17 cellular contexts compared by ENCODE assay signal in the genomic region with DNA sequence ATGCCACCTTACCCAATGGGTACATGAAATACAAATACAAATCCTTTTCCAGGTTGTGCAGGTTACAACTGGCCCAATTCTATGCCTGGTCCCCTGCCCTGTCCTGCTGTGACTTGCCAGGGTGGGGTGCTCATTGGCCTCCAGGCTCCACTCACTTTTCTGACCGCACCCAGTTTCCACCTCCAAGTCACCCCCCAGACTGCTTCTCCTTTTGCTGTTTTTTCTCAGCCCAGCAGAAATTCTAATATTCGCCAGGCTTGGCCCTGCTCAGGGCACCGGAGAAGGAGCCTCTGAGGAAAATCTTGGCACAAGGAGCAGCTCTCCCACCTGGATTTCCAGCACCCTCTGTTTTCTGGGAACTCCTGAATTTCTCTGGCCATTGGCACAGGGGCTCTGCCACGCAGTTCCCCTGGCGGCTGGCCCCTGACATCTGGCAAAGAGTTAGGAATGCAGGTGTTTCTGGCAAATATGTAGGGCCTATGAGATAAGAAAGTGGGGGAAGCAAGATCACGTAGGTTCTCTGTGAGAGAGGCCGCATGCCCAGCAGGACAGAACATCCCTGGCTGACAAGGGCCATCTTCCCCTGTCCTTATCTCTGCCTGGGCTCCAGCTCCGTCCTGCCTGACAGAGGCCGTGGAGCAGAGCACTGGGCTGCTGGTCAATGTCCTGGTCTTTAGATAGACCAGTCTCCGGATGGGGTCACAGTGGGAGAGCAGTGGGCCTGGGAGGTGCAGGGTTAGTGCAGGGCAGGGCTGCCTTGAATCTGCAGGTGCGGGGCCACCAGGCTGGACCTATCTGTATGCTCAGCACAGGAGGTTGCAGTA. TPM values are rescaled to one million over a fixed set of nuclear protein-coding genes. Genes with fewer than 3 reads are reported as not detected.
DNase-seq lines count a peak whose midpoint lies in the region; ATAC-seq and TF ChIP-seq lines count a peak whose summit lies in the region.
"Had no signal": no experiment of that assay in that cellular context is flagged by ENCODE, and none has a peak within 500 bp of the region (broad histone marks: within the 10 kb centered on the region; RNA-seq: fewer than 3 reads in every experiment).

No MANE protein-coding gene starts in this region.

- no peak for TF ChIP-seq EP300 in sigmoid colon (IDR thresholded peaks at IDR 0.05)

- POLR2A ChIA-PET in MCF 10A (lab: Yijun Ruan, JAX): interaction anchor here (0.7 to 4.0 kb wide), 13 partner anchors 10 to 219 kb away, joined by 3 to 30 read pairs (median 5); a partner anchor contains a TSS

- H3K79me2 ChIP-seq in Karpas-422 (ENCODE audit: low read length): no peaks in the 10 kb centered on the region

- peak; percentile 49 for ATAC-seq in foreskin keratinocyte
- ATAC-seq: GM12878 had no signal

- no peaks in the 10 kb centered on the region for H3K36me3 Mint-ChIP-seq in MCF 10A (ENCODE audit: insufficient read depth, unreplicated experiment)

- TF ChIP-seq POLR2A in spleen (IDR thresholded peaks at IDR 0.05) (no peak), sigmoid colon (IDR thresholded peaks at IDR 0.05) (no peak), thyroid gland (IDR thresholded peaks at IDR 0.05) (no peak)

- H2AFZ ChIP-seq in Karpas-422 (ENCODE audit: low read length): no peak overlapping the region

- peak overlapping the region; percentile 66 for H3K27ac Mint-ChIP-seq in MCF 10A (ENCODE audit: low read depth, unreplicated experiment)
- H3K27ac Mint-ChIP-seq: CD4-positive, alpha-beta T cell; H9 had no signal

- WGBS in spleen, 5 donors: 85 to 97% (median 92%) methylated on average over 10 to 11 of the region's 11 CpGs
- 91 to 95% methylated on average over 11 of the region's 11 CpGs for WGBS in sigmoid colon, 2 donors
- WGBS in thyroid gland, 2 donors: 92 to 96% methylated on average over 8 to 11 of the region's 11 CpGs

- intact Hi-C loops in MCF 10A (cut with micrococcal nuclease) (no loop called here), spleen (cut with DNase I; ENCODE audit: low total_unique reads) (no loop called here), sigmoid colon (cut with DNase I) (no loop called here), thyroid gland (cut with DNase I) (no loop called here)

- H3K4me3 Mint-ChIP-seq in MCF 10A (ENCODE audit: unreplicated experiment): no peak overlapping the region
- H3K4me3 Mint-ChIP-seq: CD4-positive, alpha-beta T cell; H9 had no signal

- no peaks in the 10 kb centered on the region for H4K20me1 ChIP-seq in Karpas-422 (ENCODE audit: insufficient read depth, low read depth, low read length)

- no peaks in the 10 kb centered on the region for H3K9me2 ChIP-seq in Karpas-422 (replicated peaks; ENCODE audit: insufficient read depth, low read length)

- no peaks in the 10 kb centered on the region for H3K27me3 Mint-ChIP-seq in MCF 10A (ENCODE audit: insufficient read depth, unreplicated experiment)

- CTCF ChIA-PET in MCF 10A (lab: Yijun Ruan, JAX): interaction anchor here (0.9 to 2.1 kb wide), 4 partner anchors 18 to 61 kb away, joined by 3 to 12 read pairs (median 6); no protein-coding TSS in a partner anchor

- DNase-seq in Karpas-422 (peak; percentile 19), MCF 10A (ENCODE audit: unreplicated experiment) (peak; percentile 79), foreskin keratinocyte (peak in 1 of 2 donors; percentile 72), spleen (peak; percentile 70), sigmoid colon (no peak), SKM-1 treated with dmso at 0.1 percent for 144 hours (lab: John Stamatoyannopoulos, UW; ENCODE audit: unreplicated experiment) (no peak), thyroid gland (no peak), dermis blood vessel endothelial cell (no peak)
- DNase-seq: ACHN; Calu3; CD4-positive, alpha-beta T cell; H9; NCI-H1417 treated with DMSO at 0.1 percent for 48 hours; NCI-H2029; NCI-H510A; Peyer's patch had no signal

- TF ChIP-seq CTCF in MCF 10A (IDR thresholded peaks at IDR 0.05; ENCODE audit: unreplicated experiment) (no peak), foreskin keratinocyte (conservative IDR thresholded peaks at IDR 0.05) (no peak), spleen (IDR thresholded peaks at IDR 0.05 in 8 of 11, conservative IDR thresholded peaks at IDR 0.05 in 3 of 11) (no peak), sigmoid colon (IDR thresholded peaks at IDR 0.05) (no peak), thyroid gland (IDR thresholded peaks at IDR 0.05) (no peak)

- H3K27ac ChIP-seq in Karpas-422 (ENCODE audit: low read length) (no peak overlapping the region), foreskin keratinocyte (no peak overlapping the region), spleen (no peak overlapping the region), sigmoid colon (no peak overlapping the region), thyroid gland (no peak overlapping the region)
- H3K27ac ChIP-seq: Peyer's patch had no signal

- no peaks in the 10 kb centered on the region for H3K9me3 Mint-ChIP-seq in MCF 10A (ENCODE audit: unreplicated experiment)
- H3K9me3 Mint-ChIP-seq: CD4-positive, alpha-beta T cell; H9 had no signal

- H3K9ac ChIP-seq in Karpas-422 (ENCODE audit: low read length): no peak overlapping the region

- H3K4me2 ChIP-seq in Karpas-422 (ENCODE audit: low read depth, low read length, poor library complexity, severe bottlenecking): no peak overlapping the region

- H3K4me3 ChIP-seq in Karpas-422 (ENCODE audit: low read length) (no peak overlapping the region), spleen (no peak overlapping the region), sigmoid colon (no peak overlapping the region), thyroid gland (replicated peaks in 1 of 3) (no peak overlapping the region)
- H3K4me3 ChIP-seq: GM12878, Peyer's patch had no signal

- no peaks in the 10 kb centered on the region for H3K9me3 ChIP-seq in Karpas-422 (ENCODE audit: low read length)
- no peaks in the 10 kb centered on the region for H3K9me3 ChIP-seq in spleen
- no peaks in the 10 kb centered on the region for H3K9me3 ChIP-seq in sigmoid colon
- no peaks in the 10 kb centered on the region for H3K9me3 ChIP-seq in thyroid gland

- H3K4me1 ChIP-seq in Karpas-422 (ENCODE audit: low read length) (peaks cover 5% of the 10 kb centered on the region), foreskin keratinocyte (peaks cover 26% of the 10 kb centered on the region), spleen (peaks cover 4 to 29% (median 18%) of the 10 kb centered on the region in 6 donors), sigmoid colon (peaks cover 0 to 21% (median 20%) of the 10 kb centered on the region in 4 donors), thyroid gland (peaks cover 1 to 23% of the 10 kb centered on the region in 2 donors)

- peaks cover 48% of the 10 kb centered on the region for H3K4me1 Mint-ChIP-seq in MCF 10A (ENCODE audit: insufficient read depth, unreplicated experiment)

- BruUV-seq in MCF 10A (replicated peaks; lab: Mats Ljungman, UMichigan): no TSS peak

- H3K36me3 ChIP-seq in Karpas-422 (ENCODE audit: insufficient read depth, low read length) (no peaks in the 10 kb centered on the region), spleen (no peaks in the 10 kb centered on the region), sigmoid colon (no peaks in the 10 kb centered on the region), thyroid gland (no peaks in the 10 kb centered on the region)
- H3K36me3 ChIP-seq: Peyer's patch had no signal

- H3K27me3 ChIP-seq in Karpas-422 (ENCODE audit: low read length): no peaks in the 10 kb centered on the region
- H3K27me3 ChIP-seq in foreskin keratinocyte: no peaks in the 10 kb centered on the region
- no peaks in the 10 kb centered on the region for H3K27me3 ChIP-seq in spleen (replicated peaks in 1 of 7)
- no peaks in the 10 kb centered on the region for H3K27me3 ChIP-seq in sigmoid colon
- H3K27me3 ChIP-seq in thyroid gland: no peaks in the 10 kb centered on the region
- H3K27me3 ChIP-seq: Peyer's patch had no signal

RNA-seq across cellular contexts. Expression of a gene that starts 2.9 kb away (rescaled TPM):
- total RNA-seq in Karpas-422 (2014; rRNA removed; shearing (Covaris generic); ENCODE audit: low replicate concordance): not detected in 2 replicates
- 28.9 and 37.6 TPM in 2 replicates for total RNA-seq in MCF 10A (2022)
- 1.1 and 1.5 TPM in 2 replicates for total RNA-seq in foreskin keratinocyte
- 0.97 and 1.1 TPM in 2 replicates for polyA plus RNA-seq in foreskin keratinocyte
- total RNA-seq in spleen: 1 to 10 TPM in 6 of 7 donors, under 1 TPM in 1; 0.94 to 3.4 (median 2.0) TPM
- under 1 TPM; 0.04 to 0.80 (median 0.23) TPM for polyA plus RNA-seq in spleen
- under 1 TPM in 1 of 4 donors, not detected in 3; 0.33 TPM for total RNA-seq in sigmoid colon
- under 1 TPM in 1 of 3 donors, not detected in 2; 0.15 TPM for polyA plus RNA-seq in sigmoid colon
- total RNA-seq in thyroid gland: 1 to 10 TPM in 1 of 4 donors, not detected in 3; 1.7 TPM
- 0.09 TPM in 1 of 2 replicates, not detected in the other for total RNA-seq in dermis blood vessel endothelial cell
- total RNA-seq: Calu3; CD4-positive, alpha-beta T cell; GM12878; H9; Peyer's patch had no signal
- polyA plus RNA-seq: GM12878 had no signal

RNA-seq across cellular contexts. Expression of a gene that starts 22.1 kb away (rescaled TPM):
- total RNA-seq in Karpas-422 (2014; rRNA removed; shearing (Covaris generic); ENCODE audit: low replicate concordance): not detected in 2 replicates
- 8.3 and 9.9 TPM in 2 replicates for total RNA-seq in MCF 10A (2022)
- 1.0 and 1.2 TPM in 2 replicates for total RNA-seq in foreskin keratinocyte
- 1.1 and 1.8 TPM in 2 replicates for polyA plus RNA-seq in foreskin keratinocyte
- 1 to 10 TPM in 1 of 7 donors, not detected in 6; 1.2 TPM for total RNA-seq in spleen
- under 1 TPM in 1 of 3 donors, not detected in 2; 0.09 TPM for polyA plus RNA-seq in spleen
- total RNA-seq in sigmoid colon: not detected
- under 1 TPM in 1 of 3 donors, not detected in 2; 0.23 TPM for polyA plus RNA-seq in sigmoid colon
- 1 to 10 TPM in 2 of 4 donors, under 1 TPM in 1, not detected in 1; 0.59 to 2.0 (median 1.6) TPM for total RNA-seq in thyroid gland
- total RNA-seq in dermis blood vessel endothelial cell: not detected in 2 replicates
- total RNA-seq: CD4-positive, alpha-beta T cell; GM12878; H9; Peyer's patch had no signal
- polyA plus RNA-seq: GM12878 had no signal

RNA-seq across cellular contexts. Expression of a gene that starts 36.7 kb away (rescaled TPM):
- total RNA-seq in Karpas-422 (2014; rRNA removed; shearing (Covaris generic); ENCODE audit: low replicate concordance): 3.5 and 5.4 TPM in 2 replicates
- 38.1 and 46.1 TPM in 2 replicates for total RNA-seq in MCF 10A (2022)
- total RNA-seq in foreskin keratinocyte: 42.0 and 42.6 TPM in 2 replicates
- 15.5 and 18.8 TPM in 2 replicates for polyA plus RNA-seq in foreskin keratinocyte
- 10 to 100 TPM in 3 of 7 donors, 1 to 10 TPM in 4; 5.3 to 15.0 (median 9.9) TPM for total RNA-seq in spleen
- polyA plus RNA-seq in spleen: 1 to 10 TPM in 2 of 3 donors, under 1 TPM in 1; 0.65 to 2.6 (median 2.0) TPM
- 10 to 100 TPM; 17.2 to 71.7 (median 21.5) TPM for total RNA-seq in sigmoid colon
- polyA plus RNA-seq in sigmoid colon: 10 to 100 TPM in 1 of 3 donors, 1 to 10 TPM in 2; 2.4 to 11.7 (median 3.5) TPM
- total RNA-seq in thyroid gland: 10 to 100 TPM; 39.4 to 76.8 (median 57.2) TPM
- 13.3 and 37.6 TPM in 2 replicates for total RNA-seq in dermis blood vessel endothelial cell

RNA-seq across cellular contexts. Expression of a gene that starts 41.0 kb away (rescaled TPM):
- total RNA-seq in Karpas-422 (2014; rRNA removed; shearing (Covaris generic); ENCODE audit: low replicate concordance): 0.56 and 0.76 TPM in 2 replicates
- total RNA-seq in MCF 10A (2022) (3.1 and 5.2 TPM in 2 replicates), foreskin keratinocyte (8.3 and 10.6 TPM in 2 replicates), spleen (not detected), sigmoid colon (not detected), thyroid gland (1 to 10 TPM in 1 of 4 donors, under 1 TPM in 1, not detected in 2; 0.78 to 1.5 TPM), dermis blood vessel endothelial cell (2.0 and 3.7 TPM in 2 replicates)
- polyA plus RNA-seq in foreskin keratinocyte (9.8 and 9.9 TPM in 2 replicates), spleen (under 1 TPM; 0.10 to 0.30 (median 0.20) TPM), sigmoid colon (under 1 TPM in 1 of 3 donors, not detected in 2; 0.34 TPM)
- total RNA-seq: H9, Peyer's patch had no signal

Comparison
In these comparisons a context has a peak if more than half of its experiments do, and no peak if none do; other contexts are left out.
1. DNase-seq: peak in Karpas-422 (single experiment), MCF 10A (single experiment) and spleen (single experiment); none in sigmoid colon (single experiment), SKM-1 treated with dmso at 0.1 percent for 144 hours (single experiment), thyroid gland (0 of 2) and dermis blood vessel endothelial cell (single experiment).